18 cellular contexts compared by ENCODE assay signal in the genomic region with DNA sequence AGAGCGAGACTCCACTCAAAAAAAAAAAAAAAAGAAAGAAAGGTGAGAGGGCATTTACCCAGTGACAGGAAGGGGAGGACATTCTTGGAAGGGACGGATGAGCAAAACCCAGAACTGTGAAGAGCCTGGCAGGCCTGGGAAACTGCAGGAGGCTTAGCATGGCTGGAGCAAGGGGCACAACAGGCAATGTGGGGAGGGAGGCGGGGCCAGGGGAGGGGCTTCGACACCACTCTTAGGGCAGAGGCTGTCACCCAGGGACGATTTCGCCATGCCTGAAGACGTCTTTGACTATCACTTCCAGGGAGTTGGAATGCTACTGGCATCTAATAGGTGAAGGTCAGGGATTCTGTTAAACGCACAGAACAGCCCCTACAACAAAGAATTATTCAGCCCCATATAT.
"Had no signal": no experiment of that assay in that cellular context is flagged by ENCODE, and none has a peak within 500 bp of the region (broad histone marks: within the 10 kb centered on the region; RNA-seq: fewer than 3 reads in every experiment).

No MANE protein-coding gene starts in this region.

- H3K9me3 ChIP-seq: ovary, sigmoid colon, testis had no signal

- DNase-seq: effector CD4-positive, alpha-beta T cell; heart right ventricle; hypothalamus; left colon; left ventricle myocardium superior; naive thymus-derived CD8-positive, alpha-beta T cell; ovary; sigmoid colon; stimulated activated CD4-positive, alpha-beta T cell treated with anti-CD3 and anti-CD28 coated beads, Interleukin-2, amount 100 ng/mL, for 24 hours; stimulated activated CD4-positive, alpha-beta T cell treated with anti-CD3 and anti-CD28 coated beads, Interleukin-4, amount 100 ng/mL, for 4 hours; stimulated activated naive B cell treated with anti-CD40 and anti-IgM and Interleukin-4, amounts not matched to agents 10 μg/mL and 1 μg/mL and 100 μg/mL, for 72 hours; stimulated activated naive CD8-positive, alpha-beta T cell treated with anti-CD3 and anti-CD28 coated beads, Interleukin-15, amount 100 ng/mL, for 72 hours; testis had no signal

- H3K4me3 Mint-ChIP-seq: naive thymus-derived CD8-positive, alpha-beta T cell; stimulated activated naive B cell treated with anti-CD40 and anti-IgM and Interleukin-4, amounts not matched to agents 10 μg/mL and 1 μg/mL and 100 μg/mL, for 72 hours; stimulated activated naive CD8-positive, alpha-beta T cell treated with anti-CD3 and anti-CD28 coated beads, Interleukin-15, amount 100 ng/mL, for 72 hours had no signal

- H3K27me3 ChIP-seq: heart right ventricle, ovary, right atrium auricular region, sigmoid colon, testis, tibial nerve had no signal

- H3K36me3 Mint-ChIP-seq: stimulated activated naive B cell treated with anti-CD40 and anti-IgM and Interleukin-4, amounts not matched to agents 10 μg/mL and 1 μg/mL and 100 μg/mL, for 72 hours had no signal

- H3K4me1 Mint-ChIP-seq: naive thymus-derived CD8-positive, alpha-beta T cell; stimulated activated naive B cell treated with anti-CD40 and anti-IgM and Interleukin-4, amounts not matched to agents 10 μg/mL and 1 μg/mL and 100 μg/mL, for 72 hours; stimulated activated naive CD8-positive, alpha-beta T cell treated with anti-CD3 and anti-CD28 coated beads, Interleukin-15, amount 100 ng/mL, for 72 hours had no signal

- H3K4me1 ChIP-seq: heart right ventricle, right atrium auricular region, sigmoid colon, testis, tibial nerve had no signal

- ATAC-seq: heart right ventricle; left colon; left ventricle myocardium superior; naive thymus-derived CD8-positive, alpha-beta T cell; stimulated activated naive B cell treated with anti-CD40 and anti-IgM and Interleukin-4, amounts not matched to agents 10 μg/mL and 1 μg/mL and 100 μg/mL, for 72 hours; stimulated activated naive CD8-positive, alpha-beta T cell treated with anti-CD3 and anti-CD28 coated beads, Interleukin-15, amount 100 ng/mL, for 72 hours had no signal

- H3K36me3 ChIP-seq: heart right ventricle, ovary, right atrium auricular region, sigmoid colon, tibial nerve had no signal

- H3K27ac ChIP-seq: coronary artery, heart right ventricle, ovary, right atrium auricular region, sigmoid colon, testis, tibial nerve had no signal

- H3K27ac Mint-ChIP-seq: naive thymus-derived CD8-positive, alpha-beta T cell; stimulated activated naive B cell treated with anti-CD40 and anti-IgM and Interleukin-4, amounts not matched to agents 10 μg/mL and 1 μg/mL and 100 μg/mL, for 72 hours had no signal

- H3K27me3 Mint-ChIP-seq: stimulated activated naive CD8-positive, alpha-beta T cell treated with anti-CD3 and anti-CD28 coated beads, Interleukin-15, amount 100 ng/mL, for 72 hours had no signal

- H3K4me3 ChIP-seq: coronary artery, heart right ventricle, lung, ovary, right atrium auricular region, sigmoid colon, skin epidermis, testis, tibial nerve had no signal
